Comparison of ENCODE assay signal across 8 cellular contexts in the genomic region with DNA sequence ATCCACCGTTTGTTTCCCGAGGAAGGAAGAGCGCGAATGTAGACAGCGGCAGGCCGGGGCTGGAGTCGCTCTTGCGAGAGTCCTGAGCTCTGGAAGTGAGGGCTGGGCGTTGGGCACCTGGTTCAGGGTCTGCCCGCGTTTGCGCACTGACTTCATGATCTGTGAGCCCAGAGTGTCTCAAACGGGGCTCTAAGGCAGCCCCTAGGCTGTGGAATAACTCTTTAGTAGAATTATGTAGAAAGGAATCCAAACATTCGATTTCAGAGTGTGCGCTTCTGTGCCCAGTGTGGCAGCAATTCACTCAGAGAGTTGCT. TPM values are rescaled to one million over a fixed set of nuclear protein-coding genes. Genes with fewer than 3 reads are reported as not detected.
DNase-seq lines count a peak whose midpoint lies in the region; ATAC-seq and TF ChIP-seq lines count a peak whose summit lies in the region.

No MANE protein-coding gene starts in this region.

- POLR2A ChIA-PET in activated CD8-positive, alpha-beta T cell treated with anti-CD3 and anti-CD28 coated beads, Interleukin-2, amount 10 ng/mL, durations not matched to agents 7 days and 5 days (lab: Charles Lee) = no interaction called here

- H3K9me3 Mint-ChIP-seq in activated CD8-positive, alpha-beta T cell treated with anti-CD3 and anti-CD28 coated beads, Interleukin-2, amount 10 ng/mL, durations not matched to agents 7 days and 5 days (ENCODE audit: insufficient read depth) = no peaks in the 10 kb centered on the region

- no peaks in the 10 kb centered on the region for H3K4me1 ChIP-seq in iPS DF 6.9 (ENCODE audit: control insufficient read depth, insufficient read depth, low read length)
- peaks cover 9 to 20% of the 10 kb centered on the region in 2 donors for H3K4me1 ChIP-seq in gastrocnemius medialis

- ATAC-seq in activated CD8-positive, alpha-beta T cell treated with anti-CD3 and anti-CD28 coated beads, Interleukin-2, amount 10 ng/mL, durations not matched to agents 7 days and 5 days = no peak
- no peak for ATAC-seq in gastrocnemius medialis
- ATAC-seq in HG02588 (IDR thresholded peaks at IDR 0.05; ENCODE audit: unreplicated experiment) = no peak
- no peak for ATAC-seq in HG02610 (IDR thresholded peaks at IDR 0.05; ENCODE audit: unreplicated experiment)

- TF ChIP-seq CTCF in gastrocnemius medialis (IDR thresholded peaks at IDR 0.05 in 4 of 5, conservative IDR thresholded peaks at IDR 0.05 in 1 of 5) = no peak
- no peak for TF ChIP-seq CTCF in GM20000 (IDR thresholded peaks at IDR 0.05; ENCODE audit: extremely low read depth, missing control alignments)

- peaks cover 57% of the 10 kb centered on the region for H3K27me3 Mint-ChIP-seq in activated CD8-positive, alpha-beta T cell treated with anti-CD3 and anti-CD28 coated beads, Interleukin-2, amount 10 ng/mL, durations not matched to agents 7 days and 5 days (ENCODE audit: low read depth)

- H3K27ac Mint-ChIP-seq in activated CD8-positive, alpha-beta T cell treated with anti-CD3 and anti-CD28 coated beads, Interleukin-2, amount 10 ng/mL, durations not matched to agents 7 days and 5 days = no peak overlapping the region

- intact Hi-C loops in gastrocnemius medialis (cut with DNase I; ENCODE audit: low total_unique reads) = no loop called here

- no CpG with 5 or more reads among the region's 15 CpGs for WGBS in iPS DF 6.9 (ENCODE audit: insufficient coverage, insufficient read length)

- no peak for DNase-seq in H7
- DNase-seq in activated CD8-positive, alpha-beta T cell treated with anti-CD3 and anti-CD28 coated beads, Interleukin-2, amount 10 ng/mL, durations not matched to agents 7 days and 5 days = no peak
- DNase-seq in iPS DF 6.9 (ENCODE audit: low read depth, low spot score) = no peak
- DNase-seq in gastrocnemius medialis = no peak
- no peak for DNase-seq in GM20000 (ENCODE audit: low spot score)
- no peak for DNase-seq in glomerular visceral epithelial cell (ENCODE audit: extremely low spot score)

- CTCF ChIA-PET in activated CD8-positive, alpha-beta T cell treated with anti-CD3 and anti-CD28 coated beads, Interleukin-2, amount 10 ng/mL, durations not matched to agents 7 days and 5 days (lab: Charles Lee) = interaction anchor here (0.6 to 0.8 kb wide), 2 partner anchors 19 to 44 kb away, joined by 3 read pairs; no protein-coding TSS in a partner anchor

- H3K4me1 Mint-ChIP-seq in activated CD8-positive, alpha-beta T cell treated with anti-CD3 and anti-CD28 coated beads, Interleukin-2, amount 10 ng/mL, durations not matched to agents 7 days and 5 days (ENCODE audit: low read depth) = peaks cover 24% of the 10 kb centered on the region

- no peaks in the 10 kb centered on the region for H3K9me3 ChIP-seq in iPS DF 6.9 (ENCODE audit: control insufficient read depth, insufficient read depth, low read length)
- no peaks in the 10 kb centered on the region for H3K9me3 ChIP-seq in gastrocnemius medialis

- peak overlapping the region; percentile 45 for H3K4me3 ChIP-seq in H7 (ENCODE audit: insufficient read depth, low read depth, low read length)
- peak overlapping the region; percentile 46; the same call in 1 of the 2 replicates for H3K4me3 ChIP-seq in iPS DF 6.9 (ENCODE audit: low read length)
- peak overlapping the region; percentile 53 to 69 (median 58) for H3K4me3 ChIP-seq in gastrocnemius medialis

- H3K36me3 Mint-ChIP-seq in activated CD8-positive, alpha-beta T cell treated with anti-CD3 and anti-CD28 coated beads, Interleukin-2, amount 10 ng/mL, durations not matched to agents 7 days and 5 days (ENCODE audit: low read depth) = no peaks in the 10 kb centered on the region

- peak overlapping the region; percentile 8 for H3K4me3 Mint-ChIP-seq in activated CD8-positive, alpha-beta T cell treated with anti-CD3 and anti-CD28 coated beads, Interleukin-2, amount 10 ng/mL, durations not matched to agents 7 days and 5 days

- in situ Hi-C loops in gastrocnemius medialis (cut with MboI; ENCODE audit: low sequenced_read_pairs in 4 of 4) = no loop called here

- H3K27ac ChIP-seq in iPS DF 6.9 (ENCODE audit: low read length) (no peak overlapping the region), gastrocnemius medialis (peak overlapping the region in 3 of 4 donors; percentile 36 to 77 (median 61))

- no peak for TF ChIP-seq POLR2A in gastrocnemius medialis (IDR thresholded peaks at IDR 0.05)

- H3K27me3 ChIP-seq in H7 (ENCODE audit: control insufficient read depth, insufficient read depth, low read length) (peaks cover 38% of the 10 kb centered on the region), iPS DF 6.9 (ENCODE audit: control insufficient read depth, insufficient read depth, low read length) (peaks cover 24% of the 10 kb centered on the region; the same call in 1 of the 2 replicates), gastrocnemius medialis (peaks cover 11 to 26% (median 24%) of the 10 kb centered on the region in 3 donors)

- no peaks in the 10 kb centered on the region for H3K36me3 ChIP-seq in H7 (replicated peaks; ENCODE audit: control insufficient read depth, insufficient read depth, low read length)
- no peaks in the 10 kb centered on the region for H3K36me3 ChIP-seq in iPS DF 6.9 (ENCODE audit: control insufficient read depth, insufficient read depth, low read length)
- no peaks in the 10 kb centered on the region for H3K36me3 ChIP-seq in gastrocnemius medialis

RNA-seq across cellular contexts. Expression of a gene that starts 0.5 kb away (rescaled TPM):
- not detected in 2 replicates for total RNA-seq in H7 (2014; rRNA removed; shearing (Covaris generic))
- total RNA-seq in activated CD8-positive, alpha-beta T cell treated with anti-CD3 and anti-CD28 coated beads, Interleukin-2, amount 10 ng/mL, durations not matched to agents 7 days and 5 days = not detected
- total RNA-seq in gastrocnemius medialis = 10 to 100 TPM in 1 of 4 donors, 1 to 10 TPM in 3; 1.4 to 11.7 (median 3.5) TPM
